In the genomic region with DNA sequence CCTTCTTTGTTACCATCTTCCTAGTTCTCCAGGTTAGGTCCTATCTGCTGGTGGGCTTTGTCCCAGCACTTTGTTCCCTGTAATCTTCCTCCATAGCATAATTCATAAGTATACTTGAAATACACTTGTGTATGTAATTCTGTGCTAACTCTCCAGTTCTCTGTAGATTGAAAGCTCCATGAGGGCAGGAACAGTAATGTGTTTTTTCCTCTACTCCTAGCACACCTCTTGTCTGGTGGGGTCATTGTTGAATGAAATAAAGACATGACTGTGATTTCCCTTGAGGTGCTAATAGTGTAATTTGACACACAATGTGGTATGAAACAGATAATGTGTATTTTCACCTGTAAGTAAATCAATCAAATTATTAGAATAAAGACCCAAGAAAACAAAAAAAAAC, we compare ENCODE assay signal across 24 cellular contexts. TPM values are rescaled to one million over a fixed set of nuclear protein-coding genes. Genes with fewer than 3 reads are reported as not detected.
A peak's percentile ranks its signal among the peaks of the same experiment; 100 is the strongest.
DNase-seq lines count a peak whose midpoint lies in the region; ATAC-seq, FAIRE-seq and TF ChIP-seq lines count a peak whose summit lies in the region.
"Had no signal": no experiment of that assay in that cellular context is flagged by ENCODE, and none has a peak within 500 bp of the region (broad histone marks: within the 10 kb centered on the region; RNA-seq: fewer than 3 reads in every experiment).

No MANE protein-coding gene starts in this region.

- no peak overlapping the region for H3K27ac ChIP-seq in CD8-positive, alpha-beta T cell (ENCODE audit: low read depth, low read length)
- H3K27ac ChIP-seq in pancreas: no peak overlapping the region
- H3K27ac ChIP-seq: A549; BLaER1 treated with 17β-estradiol and CSF1 and Interleukin-3, amounts not matched to agents 10 nM and 100 nM had no signal

- intact Hi-C loops in CD8-positive, alpha-beta T cell (cut with DNase I, micrococcal nuclease): no loop called here
- intact Hi-C loops in pancreas (cut with DNase I): no loop called here

- POLR2A ChIA-PET in CD8-positive, alpha-beta T cell (lab: Charles Lee): no interaction called here

- H3K9me3 Mint-ChIP-seq in CD8-positive, alpha-beta T cell: no peaks in the 10 kb centered on the region
- no peaks in the 10 kb centered on the region for H3K9me3 Mint-ChIP-seq in memory B cell
- peaks cover 2% of the 10 kb centered on the region for H3K9me3 Mint-ChIP-seq in activated CD8-positive, alpha-beta memory T cell treated with anti-CD3 and anti-CD28 coated beads, Interleukin-2, amount 10 ng/mL, durations not matched to agents 7 days and 5 days (ENCODE audit: low read depth)

- no peaks in the 10 kb centered on the region for H3K27me3 Mint-ChIP-seq in CD8-positive, alpha-beta T cell (ENCODE audit: low read depth)
- no peaks in the 10 kb centered on the region for H3K27me3 Mint-ChIP-seq in T-helper 17 cell
- no peaks in the 10 kb centered on the region for H3K27me3 Mint-ChIP-seq in memory B cell
- H3K27me3 Mint-ChIP-seq in activated CD8-positive, alpha-beta memory T cell treated with anti-CD3 and anti-CD28 coated beads, Interleukin-2, amount 10 ng/mL, durations not matched to agents 7 days and 5 days: no peaks in the 10 kb centered on the region
- H3K27me3 Mint-ChIP-seq: CD4-positive, alpha-beta memory T cell had no signal

- peak overlapping the region; percentile 30 for H3K27ac Mint-ChIP-seq in CD8-positive, alpha-beta T cell
- H3K27ac Mint-ChIP-seq in T-helper 17 cell (peak overlapping the region; percentile 2), memory B cell (peak overlapping the region; percentile 80)
- no peak overlapping the region for H3K27ac Mint-ChIP-seq in activated CD8-positive, alpha-beta memory T cell treated with anti-CD3 and anti-CD28 coated beads, Interleukin-2, amount 10 ng/mL, durations not matched to agents 7 days and 5 days
- H3K27ac Mint-ChIP-seq: CD14-positive monocyte had no signal

- no peaks in the 10 kb centered on the region for H3K36me3 ChIP-seq in CD8-positive, alpha-beta T cell (ENCODE audit: insufficient read depth, low read length)
- no peaks in the 10 kb centered on the region for H3K36me3 ChIP-seq in pancreas
- H3K36me3 ChIP-seq: BE2C, HAP-1 had no signal

- DNase-seq in CD8-positive, alpha-beta T cell: no peak
- DNase-seq in T-helper 17 cell: no peak
- no peak for DNase-seq in memory B cell (ENCODE audit: low spot score in 2 of 2)
- DNase-seq in pancreas: no peak
- DNase-seq in T-helper 1 cell: no peak
- DNase-seq in retina: no peak
- DNase-seq in activated CD8-positive, alpha-beta memory T cell treated with anti-CD3 and anti-CD28 coated beads, Interleukin-2, amount 10 ng/mL, durations not matched to agents 7 days and 5 days: no peak
- DNase-seq: 8988T; ACHN; AML-193; BE2C; Caco-2; CD4-positive, alpha-beta memory T cell; DMS153; DND-41; GOT3 had no signal

- FAIRE-seq in colon (lab: Jason Lieb, UNC): peak; percentile 31
- no peak for FAIRE-seq in pancreas (lab: Jason Lieb, UNC)
- FAIRE-seq: A549, G401.6, GM12892, H54 had no signal

- H3K4me1 ChIP-seq in CD8-positive, alpha-beta T cell (ENCODE audit: insufficient read depth, low read length): no peaks in the 10 kb centered on the region
- H3K4me1 ChIP-seq in pancreas: peaks cover 0 to 11% (median 4%) of the 10 kb centered on the region in 3 donors
- H3K4me1 ChIP-seq: A549; BE2C; BLaER1 treated with 17β-estradiol and CSF1 and Interleukin-3, amounts not matched to agents 10 nM and 100 nM; HAP-1 had no signal

- peaks cover 44% of the 10 kb centered on the region for H3K4me1 Mint-ChIP-seq in CD8-positive, alpha-beta T cell (ENCODE audit: low read depth)
- peaks cover 16% of the 10 kb centered on the region for H3K4me1 Mint-ChIP-seq in T-helper 17 cell
- peaks cover 28% of the 10 kb centered on the region for H3K4me1 Mint-ChIP-seq in memory B cell
- peaks cover 2% of the 10 kb centered on the region for H3K4me1 Mint-ChIP-seq in activated CD8-positive, alpha-beta memory T cell treated with anti-CD3 and anti-CD28 coated beads, Interleukin-2, amount 10 ng/mL, durations not matched to agents 7 days and 5 days

- peaks cover 32% of the 10 kb centered on the region for H3K36me3 Mint-ChIP-seq in CD8-positive, alpha-beta T cell
- H3K36me3 Mint-ChIP-seq in T-helper 17 cell (ENCODE audit: low read depth) (no peaks in the 10 kb centered on the region), memory B cell (peaks cover 18% of the 10 kb centered on the region)
- peaks cover 24% of the 10 kb centered on the region for H3K36me3 Mint-ChIP-seq in activated CD8-positive, alpha-beta memory T cell treated with anti-CD3 and anti-CD28 coated beads, Interleukin-2, amount 10 ng/mL, durations not matched to agents 7 days and 5 days

- no peak for ATAC-seq in CD8-positive, alpha-beta T cell
- ATAC-seq in T-helper 17 cell: no peak
- ATAC-seq in memory B cell (ENCODE audit: low read depth): no peak
- no peak for ATAC-seq in pancreas
- no peak for ATAC-seq in activated CD8-positive, alpha-beta memory T cell treated with anti-CD3 and anti-CD28 coated beads, Interleukin-2, amount 10 ng/mL, durations not matched to agents 7 days and 5 days
- ATAC-seq: A549 had no signal

- no peak for TF ChIP-seq CTCF in CD8-positive, alpha-beta T cell (IDR thresholded peaks at IDR 0.05)
- no peak for TF ChIP-seq CTCF in pancreas (IDR thresholded peaks at IDR 0.05)

- no peak overlapping the region for H3K4me3 Mint-ChIP-seq in CD8-positive, alpha-beta T cell
- no peak overlapping the region for H3K4me3 Mint-ChIP-seq in T-helper 17 cell
- H3K4me3 Mint-ChIP-seq in memory B cell: no peak overlapping the region
- no peak overlapping the region for H3K4me3 Mint-ChIP-seq in activated CD8-positive, alpha-beta memory T cell treated with anti-CD3 and anti-CD28 coated beads, Interleukin-2, amount 10 ng/mL, durations not matched to agents 7 days and 5 days
- H3K4me3 Mint-ChIP-seq: CD14-positive monocyte had no signal

- H3K27me3 ChIP-seq in CD8-positive, alpha-beta T cell (ENCODE audit: insufficient read depth, low read length): no peaks in the 10 kb centered on the region
- H3K27me3 ChIP-seq in pancreas: no peaks in the 10 kb centered on the region
- H3K27me3 ChIP-seq: BE2C; BLaER1 treated with 17β-estradiol and CSF1 and Interleukin-3, amounts not matched to agents 10 nM and 100 nM had no signal

- no peak overlapping the region for H3K4me3 ChIP-seq in CD8-positive, alpha-beta T cell (ENCODE audit: low read depth, low read length)
- H3K4me3 ChIP-seq in pancreas: no peak overlapping the region
- H3K4me3 ChIP-seq: A549; BLaER1 treated with 17β-estradiol and CSF1 and Interleukin-3, amounts not matched to agents 10 nM and 100 nM; HAP-1 had no signal

- CTCF ChIA-PET in CD8-positive, alpha-beta T cell (lab: Charles Lee): no interaction called here
- CTCF ChIA-PET in activated CD8-positive, alpha-beta memory T cell treated with anti-CD3 and anti-CD28 coated beads, Interleukin-2, amount 10 ng/mL, durations not matched to agents 7 days and 5 days (lab: Charles Lee): no interaction called here

- no peaks in the 10 kb centered on the region for H3K9me3 ChIP-seq in CD8-positive, alpha-beta T cell (ENCODE audit: low read length)
- H3K9me3 ChIP-seq in T-helper 17 cell (ENCODE audit: control insufficient read depth, low read length, poor library complexity, severe bottlenecking): no peaks in the 10 kb centered on the region
- H3K9me3 ChIP-seq in pancreas: no peaks in the 10 kb centered on the region
- H3K9me3 ChIP-seq: A549, BE2C, Caco-2, HAP-1 had no signal

RNA-seq across cellular contexts. Expression of a gene that starts 30.0 kb away (rescaled TPM):
- total RNA-seq in CD8-positive, alpha-beta T cell: 10 to 100 TPM; 39.1 to 43.1 TPM
- 100 to 1,000 TPM; 173 to 188 TPM for total RNA-seq in T-helper 17 cell
- total RNA-seq in pancreas: 10 to 100 TPM; 20.4 to 32.0 (median 25.3) TPM
- 10 to 100 TPM; 10.8 to 30.4 TPM for polyA plus RNA-seq in pancreas
- total RNA-seq in activated CD8-positive, alpha-beta memory T cell treated with anti-CD3 and anti-CD28 coated beads, Interleukin-2, amount 10 ng/mL, durations not matched to agents 7 days and 5 days: 10 to 100 TPM; 38.5 to 55.0 TPM
